ENCODE assay signal across 8 cellular contexts in the genomic region with DNA sequence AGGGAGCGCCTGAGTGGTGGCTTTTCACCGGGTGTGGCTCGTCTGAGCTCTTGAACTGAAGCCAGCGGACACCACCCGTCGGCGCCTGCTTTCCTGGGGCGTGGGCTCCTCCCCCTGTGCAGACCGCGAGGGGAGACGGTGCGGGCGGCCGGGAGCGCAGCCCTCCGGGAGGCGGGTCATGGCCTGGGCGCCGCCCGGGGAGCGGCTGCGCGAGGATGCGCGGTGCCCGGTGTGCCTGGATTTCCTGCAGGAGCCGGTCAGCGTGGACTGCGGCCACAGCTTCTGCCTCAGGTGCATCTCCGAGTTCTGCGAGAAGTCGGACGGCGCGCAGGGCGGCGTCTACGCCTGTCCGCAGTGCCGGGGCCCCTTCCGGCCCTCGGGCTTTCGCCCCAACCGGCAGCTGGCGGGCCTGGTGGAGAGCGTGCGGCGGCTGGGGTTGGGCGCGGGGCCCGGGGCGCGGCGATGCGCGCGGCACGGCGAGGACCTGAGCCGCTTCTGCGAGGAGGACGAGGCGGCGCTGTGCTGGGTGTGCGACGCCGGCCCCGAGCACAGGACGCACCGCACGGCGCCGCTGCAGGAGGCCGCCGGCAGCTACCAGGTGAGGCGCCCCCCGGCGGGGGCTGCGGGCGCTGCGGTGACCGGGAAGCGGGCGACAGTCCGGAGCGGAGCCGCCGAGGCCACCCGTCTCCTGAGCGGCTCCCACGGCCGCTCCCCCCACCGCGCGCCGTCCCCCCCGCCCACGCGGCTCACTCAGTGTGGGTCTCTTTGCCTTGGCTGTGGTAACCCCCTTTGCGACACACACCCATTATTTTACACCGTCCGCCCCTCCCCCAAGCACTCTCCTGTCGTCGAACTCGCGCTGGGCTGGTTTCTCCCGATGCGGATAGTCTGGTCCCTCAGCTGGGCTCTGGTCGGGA. TPM values are rescaled to one million over a fixed set of nuclear protein-coding genes. Genes with fewer than 3 reads are reported as not detected.
DNase-seq lines count a peak whose midpoint lies in the region; ATAC-seq and TF ChIP-seq lines count a peak whose summit lies in the region.

A gene with protein sequence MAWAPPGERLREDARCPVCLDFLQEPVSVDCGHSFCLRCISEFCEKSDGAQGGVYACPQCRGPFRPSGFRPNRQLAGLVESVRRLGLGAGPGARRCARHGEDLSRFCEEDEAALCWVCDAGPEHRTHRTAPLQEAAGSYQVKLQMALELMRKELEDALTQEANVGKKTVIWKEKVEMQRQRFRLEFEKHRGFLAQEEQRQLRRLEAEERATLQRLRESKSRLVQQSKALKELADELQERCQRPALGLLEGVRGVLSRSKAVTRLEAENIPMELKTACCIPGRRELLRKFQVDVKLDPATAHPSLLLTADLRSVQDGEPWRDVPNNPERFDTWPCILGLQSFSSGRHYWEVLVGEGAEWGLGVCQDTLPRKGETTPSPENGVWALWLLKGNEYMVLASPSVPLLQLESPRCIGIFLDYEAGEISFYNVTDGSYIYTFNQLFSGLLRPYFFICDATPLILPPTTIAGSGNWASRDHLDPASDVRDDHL (plus strand): TSS at position 119 of the 917 bp plus-strand sequence. CDS start 60 bp downstream, at position 179.

- peak; percentile 53 for ATAC-seq in GM18511 (IDR thresholded peaks at IDR 0.05; ENCODE audit: unreplicated experiment)
- peak; percentile 50 for ATAC-seq in HG03280 (IDR thresholded peaks at IDR 0.05; ENCODE audit: unreplicated experiment)
- peak; percentile 84 for ATAC-seq in activated B cell treated with CpG ODN at 0.5 μM for 24 hours (ENCODE audit: low read depth)

- H3K36me3 ChIP-seq in rectal smooth muscle tissue (ENCODE audit: control insufficient read depth, insufficient read depth, low read length), result no peaks in the 10 kb centered on the region

- H3K4me1 Mint-ChIP-seq in activated B cell treated with CpG ODN at 0.5 μM for 24 hours, result peaks cover 12% of the 10 kb centered on the region

- H3K4me3 Mint-ChIP-seq in activated B cell treated with CpG ODN at 0.5 μM for 24 hours, result peak within 1 kb of the TSS; percentile 82

- DNase-seq in activated B cell treated with CpG ODN at 0.5 μM for 24 hours (peak; percentile 42), germinal center (ENCODE audit: low spot score) (peak; percentile 53), middle frontal gyrus (ENCODE audit: extremely low spot score, low spot score) (no peak), midbrain (lab: John Stamatoyannopoulos, UW) (no peak), H4 (ENCODE audit: low spot score) (no peak)

- H3K9ac ChIP-seq in rectal smooth muscle tissue (ENCODE audit: low read length), result no peak within 1 kb of the TSS

- H3K4me1 ChIP-seq in rectal smooth muscle tissue (ENCODE audit: control insufficient read depth, insufficient read depth, low read length), result no peaks in the 10 kb centered on the region

- H3K4me3 ChIP-seq in rectal smooth muscle tissue (ENCODE audit: low read length), result peak within 1 kb of the TSS; percentile 32

- H3K27me3 Mint-ChIP-seq in activated B cell treated with CpG ODN at 0.5 μM for 24 hours, result peaks cover 27% of the 10 kb centered on the region

- H3K27ac ChIP-seq in rectal smooth muscle tissue (ENCODE audit: low read depth, low read length), result no peak within 1 kb of the TSS

- POLR2A ChIA-PET in activated B cell treated with CpG ODN at 0.5 μM for 24 hours (lab: Charles Lee), result no interaction called here

- CTCF ChIA-PET in activated B cell treated with CpG ODN at 0.5 μM for 24 hours (lab: Charles Lee), result no interaction called here

- intact Hi-C loops in activated B cell treated with CpG ODN at 0.5 μM for 24 hours (cut with micrococcal nuclease), result loop anchor here (5.0 kb wide), 1 partner anchor 175 kb away; no protein-coding TSS in a partner anchor

- no peaks in the 10 kb centered on the region for H3K27me3 ChIP-seq in rectal smooth muscle tissue (ENCODE audit: control insufficient read depth, insufficient read depth, low read length)

- no peak for TF ChIP-seq CTCF in activated B cell treated with CpG ODN at 0.5 μM for 24 hours (IDR thresholded peaks at IDR 0.05)

- H3K9me3 Mint-ChIP-seq in activated B cell treated with CpG ODN at 0.5 μM for 24 hours, result no peaks in the 10 kb centered on the region

- H3K27ac Mint-ChIP-seq in activated B cell treated with CpG ODN at 0.5 μM for 24 hours, result peak within 1 kb of the TSS; percentile 46

- H3K36me3 Mint-ChIP-seq in activated B cell treated with CpG ODN at 0.5 μM for 24 hours (ENCODE audit: low read depth), result no peaks in the 10 kb centered on the region

RNA-seq across cellular contexts. Expression of the gene that starts here (rescaled TPM):
- total RNA-seq in activated B cell treated with CpG ODN at 0.5 μM for 24 hours, result 0.39 and 0.49 TPM in 2 replicates
- not detected in 2 replicates for total RNA-seq in H4 (2014; rRNA removed; shearing (Covaris generic))

Comparison
In these comparisons a context has a peak if more than half of its experiments do, and no peak if none do; other contexts are left out.
1. Peak in DNase-seq and ATAC-seq in activated B cell treated with CpG ODN at 0.5 μM for 24 hours; RNA of the gene not detected or under 1 TPM.